In the genomic region with DNA sequence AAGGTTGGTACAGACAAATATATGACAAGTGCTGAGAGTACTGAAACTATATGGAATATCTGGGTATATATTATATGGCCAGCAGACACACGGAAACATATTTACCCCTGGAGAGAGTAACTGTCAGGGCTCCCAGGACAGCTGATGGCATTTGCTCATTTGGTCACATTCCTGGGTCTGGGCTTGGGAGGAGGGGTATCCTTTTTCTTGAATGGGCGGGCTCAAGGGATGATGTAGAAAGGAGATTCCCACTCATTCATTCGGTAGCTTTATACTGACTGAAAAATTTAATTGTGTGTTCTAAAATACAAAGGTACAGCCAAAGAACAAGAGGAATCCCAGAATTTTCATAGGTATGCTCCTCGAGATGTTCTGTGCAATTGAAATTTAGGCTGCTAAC, we compare ENCODE assay signal across 22 cellular contexts.
A peak's percentile ranks its signal among the peaks of the same experiment; 100 is the strongest.
DNase-seq lines count a peak whose midpoint lies in the region; ATAC-seq and TF ChIP-seq lines count a peak whose summit lies in the region.
"Had no signal": no experiment of that assay in that cellular context is flagged by ENCODE, and none has a peak within 500 bp of the region (broad histone marks: within the 10 kb centered on the region; RNA-seq: fewer than 3 reads in every experiment).

No MANE protein-coding gene starts in this region.

- no peaks in the 10 kb centered on the region for H3K79me2 ChIP-seq in ACC112 (ENCODE audit: control insufficient read depth, insufficient read depth, low read length, unreplicated experiment)
- H3K79me2 ChIP-seq in GM23338 (replicated peaks; ENCODE audit: insufficient read depth): no peaks in the 10 kb centered on the region
- no peaks in the 10 kb centered on the region for H3K79me2 ChIP-seq in osteoblast (ENCODE audit: insufficient read depth, low read length)
- H3K79me2 ChIP-seq in PC-3 (ENCODE audit: low read length): no peaks in the 10 kb centered on the region

- H3K9me2 ChIP-seq in GM23338 (ENCODE audit: insufficient read depth) (0 out of 2 replicates have a peak, but pooled peaks cover 6% of the 10 kb centered on the region), PC-3 (replicated peaks; ENCODE audit: low read length) (no peaks in the 10 kb centered on the region)

- TF ChIP-seq CTCF in GM23338 (conservative IDR thresholded peaks at IDR 0.05; ENCODE audit: low read depth in 2 of 2): no peak
- TF ChIP-seq CTCF in osteoblast (IDR thresholded peaks at IDR 0.05; ENCODE audit: extremely low read depth, low read depth, low read length): no peak
- TF ChIP-seq CTCF in PC-3 (conservative IDR thresholded peaks at IDR 0.05; ENCODE audit: low read depth, low read length): no peak

- POLR2A ChIA-PET in PC-3 (lab: Charles Lee; ENCODE audit: unreplicated experiment): no interaction called here

- H2AFZ ChIP-seq in ACC112 (ENCODE audit: low read length, unreplicated experiment) (peak overlapping the region; percentile 24), GM23338 (no peak overlapping the region), osteoblast (ENCODE audit: low read length) (no peak overlapping the region), PC-3 (ENCODE audit: low read length) (no peak overlapping the region)

- H4K20me1 ChIP-seq in GM23338 (replicated peaks; ENCODE audit: insufficient read depth) (no peaks in the 10 kb centered on the region), osteoblast (ENCODE audit: insufficient read depth, low read length) (no peaks in the 10 kb centered on the region), PC-3 (ENCODE audit: low read length) (no peaks in the 10 kb centered on the region)
- H4K20me1 ChIP-seq: BLaER1 treated with 17β-estradiol and CSF1 and Interleukin-3, amounts not matched to agents 10 nM and 100 nM had no signal

- H3K27ac ChIP-seq in ACC112 (ENCODE audit: low read depth, low read length) (no peak overlapping the region), GM23338 (ENCODE audit: low read depth) (no peak overlapping the region), osteoblast (ENCODE audit: low read depth, low read length) (no peak overlapping the region), PC-3 (ENCODE audit: low read length) (no peak overlapping the region)
- H3K27ac ChIP-seq: 22Rv1; BLaER1 treated with 17β-estradiol and CSF1 and Interleukin-3, amounts not matched to agents 10 nM and 100 nM had no signal

- H3K9me3 Mint-ChIP-seq in GM23338: no peaks in the 10 kb centered on the region
- H3K9me3 Mint-ChIP-seq: CD4-positive, alpha-beta T cell had no signal

- H3K4me3 ChIP-seq in ACC112 (ENCODE audit: low read depth, low read length): no peak overlapping the region
- no peak overlapping the region for H3K4me3 ChIP-seq in GM23338
- no peak overlapping the region for H3K4me3 ChIP-seq in osteoblast (ENCODE audit: insufficient read depth, low read length)
- no peak overlapping the region for H3K4me3 ChIP-seq in PC-3 (ENCODE audit: low read length)
- H3K4me3 ChIP-seq: BLaER1 treated with 17β-estradiol and CSF1 and Interleukin-3, amounts not matched to agents 10 nM and 100 nM had no signal

- CTCF ChIA-PET in PC-3 (lab: Charles Lee): no interaction called here

- peak; percentile 53 for ATAC-seq in GM23338
- ATAC-seq in left cardiac atrium: no peak
- ATAC-seq in GM19351 (IDR thresholded peaks at IDR 0.05; ENCODE audit: unreplicated experiment): no peak
- ATAC-seq in PC-3: no peak

- H3K27me3 ChIP-seq in ACC112 (ENCODE audit: insufficient read depth, low read length) (0 out of 2 replicates have a peak, but pooled peaks cover 7% of the 10 kb centered on the region), GM23338 (ENCODE audit: insufficient read depth) (no peaks in the 10 kb centered on the region), osteoblast (ENCODE audit: insufficient read depth, low read length) (no peaks in the 10 kb centered on the region), PC-3 (ENCODE audit: low read length) (peaks cover 36% of the 10 kb centered on the region; the same call in 1 of the 2 replicates)
- H3K27me3 ChIP-seq: BE2C; BLaER1 treated with 17β-estradiol and CSF1 and Interleukin-3, amounts not matched to agents 10 nM and 100 nM had no signal

- no peaks in the 10 kb centered on the region for H3K36me3 ChIP-seq in ACC112 (ENCODE audit: insufficient read depth, low read length)
- no peaks in the 10 kb centered on the region for H3K36me3 ChIP-seq in GM23338 (ENCODE audit: insufficient read depth)
- no peaks in the 10 kb centered on the region for H3K36me3 ChIP-seq in osteoblast (ENCODE audit: insufficient read depth, low read length)
- H3K36me3 ChIP-seq in PC-3 (ENCODE audit: low read depth, low read length): no peaks in the 10 kb centered on the region
- H3K36me3 ChIP-seq: BE2C; BLaER1 treated with 17β-estradiol and CSF1 and Interleukin-3, amounts not matched to agents 10 nM and 100 nM had no signal

- H3K4me3 Mint-ChIP-seq in GM23338: no peak overlapping the region
- H3K4me3 Mint-ChIP-seq: CD14-positive monocyte; CD4-positive, alpha-beta T cell; CD8-positive, alpha-beta memory T cell had no signal

- H3F3A ChIP-seq in GM23338 (replicated peaks; ENCODE audit: low read depth) (no peaks in the 10 kb centered on the region), PC-3 (ENCODE audit: low read length, unreplicated experiment) (no peaks in the 10 kb centered on the region)

- H3K4me2 ChIP-seq in GM23338 (no peak overlapping the region), osteoblast (ENCODE audit: insufficient read depth, low read length) (no peak overlapping the region), PC-3 (ENCODE audit: low read length) (no peak overlapping the region)
- H3K4me2 ChIP-seq: BLaER1 treated with 17β-estradiol and CSF1 and Interleukin-3, amounts not matched to agents 10 nM and 100 nM had no signal

- BruUV-seq in PC-3 (replicated peaks; lab: Mats Ljungman, UMichigan): no TSS peak

- H3K4me1 ChIP-seq in ACC112 (ENCODE audit: control insufficient read depth, insufficient read depth, low read length, unreplicated experiment): no peaks in the 10 kb centered on the region
- H3K4me1 ChIP-seq in GM23338 (ENCODE audit: insufficient read depth): no peaks in the 10 kb centered on the region
- H3K4me1 ChIP-seq in osteoblast (ENCODE audit: insufficient read depth, low read length): no peaks in the 10 kb centered on the region
- H3K4me1 ChIP-seq in PC-3 (ENCODE audit: insufficient read depth, low read length): no peaks in the 10 kb centered on the region
- H3K4me1 ChIP-seq: BE2C; BLaER1 treated with 17β-estradiol and CSF1 and Interleukin-3, amounts not matched to agents 10 nM and 100 nM had no signal

- H3K9ac ChIP-seq in PC-3 (ENCODE audit: low read length): no peak overlapping the region
- H3K9ac ChIP-seq: BLaER1 treated with 17β-estradiol and CSF1 and Interleukin-3, amounts not matched to agents 10 nM and 100 nM had no signal

- H3K4me1 Mint-ChIP-seq in GM23338: peaks cover 3% of the 10 kb centered on the region; the same call in 1 of the 3 replicates
- H3K4me1 Mint-ChIP-seq: CD14-positive monocyte; CD8-positive, alpha-beta memory T cell had no signal

- no peak overlapping the region for H3K27ac Mint-ChIP-seq in GM23338
- H3K27ac Mint-ChIP-seq: CD14-positive monocyte; CD4-positive, alpha-beta T cell; CD8-positive, alpha-beta memory T cell had no signal

- intact Hi-C loops in left cardiac atrium (cut with DNase I): no loop called here
- intact Hi-C loops in PC-3 (cut with micrococcal nuclease): no loop called here

- no peaks in the 10 kb centered on the region for H3K36me3 Mint-ChIP-seq in GM23338 (ENCODE audit: low read depth)
- H3K36me3 Mint-ChIP-seq: CD14-positive monocyte; CD8-positive, alpha-beta memory T cell had no signal

- H3K9me3 ChIP-seq in osteoblast (ENCODE audit: low read depth, low read length) (no peaks in the 10 kb centered on the region), PC-3 (ENCODE audit: low read length) (no peaks in the 10 kb centered on the region)
- H3K9me3 ChIP-seq: BE2C; BLaER1 treated with 17β-estradiol and CSF1 and Interleukin-3, amounts not matched to agents 10 nM and 100 nM had no signal

- DNase-seq in GM23338 (ENCODE audit: low spot score): peak; percentile 41
- peak; percentile 63 for DNase-seq in cerebellar cortex (ENCODE audit: low spot score)
- peak; percentile 50 for DNase-seq in osteoblast (ENCODE audit: insufficient read length, low spot score, missing footprints)
- no peak for DNase-seq in left cardiac atrium
- DNase-seq in HPDE6-E6E7 (ENCODE audit: extremely low spot score): no peak
- no peak for DNase-seq in PC-3
- DNase-seq: ACHN; AML-193; BE2C; CD4-positive, alpha-beta T cell; CD8-positive, alpha-beta memory T cell; DMS 273 treated with DMSO at 0.1 percent for 48 hours; DMS79; EL; GF-D8; H7; HCEC 1CT had no signal

- no peaks in the 10 kb centered on the region for H3K27me3 Mint-ChIP-seq in GM23338 (ENCODE audit: insufficient read depth, low read depth, poor library complexity)

Comparison
In these comparisons a context has a peak if more than half of its experiments do, and no peak if none do; other contexts are left out.
1. DNase-seq: peak in GM23338 (single experiment), cerebellar cortex (single experiment) and osteoblast (single experiment); none in left cardiac atrium (single experiment), HPDE6-E6E7 (single experiment) and PC-3 (single experiment).